In the genomic region with DNA sequence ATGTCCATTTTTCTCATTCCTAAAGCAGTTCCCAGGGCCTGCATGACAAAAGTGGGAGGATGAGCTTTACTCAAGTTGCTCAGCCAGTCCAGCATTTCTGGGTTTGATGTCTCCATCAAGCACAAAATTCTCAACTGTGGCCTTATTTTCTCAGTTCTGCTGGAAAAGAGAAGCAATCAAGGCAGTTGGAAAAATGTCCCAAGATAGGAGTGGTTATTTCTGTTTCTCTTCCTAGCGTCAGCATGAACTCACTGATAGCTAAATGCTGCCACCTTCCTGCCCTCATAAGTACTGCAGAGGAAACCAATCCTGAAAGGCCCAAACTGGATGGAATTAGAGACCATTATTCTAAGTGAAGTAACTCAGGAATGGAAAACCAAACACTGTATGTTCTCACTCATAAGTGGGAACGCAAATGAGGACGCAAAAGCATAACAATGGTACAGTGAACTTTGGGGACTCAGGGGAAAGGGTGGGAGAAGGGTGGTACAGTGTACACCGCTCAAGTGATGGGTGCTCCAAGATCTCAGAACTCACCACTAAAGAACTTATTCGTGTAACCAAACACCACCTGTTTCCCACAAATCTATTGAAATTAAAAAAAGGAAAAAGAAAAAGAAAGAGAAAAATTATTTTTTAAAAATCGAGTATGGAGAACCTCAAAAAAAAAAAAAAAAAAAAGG, we compare ENCODE assay signal across 8 cellular contexts. TPM values are rescaled to one million over a fixed set of nuclear protein-coding genes. Genes with fewer than 3 reads are reported as not detected.
DNase-seq lines count a peak whose midpoint lies in the region; ATAC-seq and TF ChIP-seq lines count a peak whose summit lies in the region.

No MANE protein-coding gene starts in this region.

- 40% methylated on average over 6 of the region's 6 CpGs for WGBS in esophagus muscularis mucosa
- 28 to 35% methylated on average over 6 of the region's 6 CpGs for WGBS in testis, 2 donors

- no peak for TF ChIP-seq POLR2A in esophagus muscularis mucosa (IDR thresholded peaks at IDR 0.05; ENCODE audit: low read depth)
- no peak for TF ChIP-seq POLR2A in testis (IDR thresholded peaks at IDR 0.05)

- TF ChIP-seq CTCF in esophagus muscularis mucosa (IDR thresholded peaks at IDR 0.05), result peak; percentile 90 to 96 (median 95)
- peak; percentile 92 for TF ChIP-seq CTCF in natural killer cell (IDR thresholded peaks at IDR 0.05)
- peak; percentile 86 to 98 (median 97) for TF ChIP-seq CTCF in testis (IDR thresholded peaks at IDR 0.05)

- H3K4me1 Mint-ChIP-seq in natural killer cell, result peaks cover 0 to 4% of the 10 kb centered on the region in 2 donors

- DNase-seq in DMS53 treated with DMSO at 0.1 percent for 48 hours (lab: John Stamatoyannopoulos, UW; ENCODE audit: unreplicated experiment) (peak; percentile 33), HS-5 (ENCODE audit: low read depth) (peak; percentile 53), OCI-M1 (lab: John Stamatoyannopoulos, UW) (peak; percentile 79), esophagus muscularis mucosa (ENCODE audit: extremely low spot score) (no peak), natural killer cell (peak; percentile 32), testis (peak; percentile 82)
- DNase-seq in activated T-cell treated with anti-CD3 and anti-CD28 coated beads, Interleukin-2, amount 50 U/mL, for 1 hour, result peak; percentile 37

- H3K4me1 ChIP-seq in esophagus muscularis mucosa, result peaks cover 19 to 75% (median 63%) of the 10 kb centered on the region in 4 donors
- peaks cover 14% of the 10 kb centered on the region for H3K4me1 ChIP-seq in testis

- no peaks in the 10 kb centered on the region for H3K36me3 Mint-ChIP-seq in natural killer cell

- H3K9me3 Mint-ChIP-seq in natural killer cell, result no peaks in the 10 kb centered on the region

- H3K27me3 ChIP-seq in esophagus muscularis mucosa (no peaks in the 10 kb centered on the region), testis (no peaks in the 10 kb centered on the region)

- peaks cover 0 to 6% of the 10 kb centered on the region in 2 donors for H3K27me3 Mint-ChIP-seq in natural killer cell (ENCODE audit: low read depth in 2 of 2)

- H3K27ac ChIP-seq in esophagus muscularis mucosa (replicated peaks in 1 of 4), result peak overlapping the region; percentile 58 to 74 (median 70)
- peak overlapping the region in 1 of 2 donors; percentile 73 for H3K27ac ChIP-seq in testis

- H3K4me3 ChIP-seq in esophagus muscularis mucosa (peak overlapping the region in 1 of 4 donors; percentile 19), testis (no peak overlapping the region)

- H3K9me3 ChIP-seq in esophagus muscularis mucosa (no peaks in the 10 kb centered on the region), testis (no peaks in the 10 kb centered on the region)

- H3K27ac Mint-ChIP-seq in natural killer cell, result no peak overlapping the region

- TF ChIP-seq EP300 in esophagus muscularis mucosa (IDR thresholded peaks at IDR 0.05), result no peak

- H3K4me3 Mint-ChIP-seq in natural killer cell, result no peak overlapping the region

- ATAC-seq in natural killer cell (peak; percentile 76 to 92 (median 82)), GM21423 (IDR thresholded peaks at IDR 0.05; ENCODE audit: unreplicated experiment) (no peak)

- intact Hi-C loops in esophagus muscularis mucosa (cut with DNase I), result loop anchor here (2.0 to 5.0 kb wide), 2 partner anchors 203 to 287 kb away; no protein-coding TSS in a partner anchor
- intact Hi-C loops in natural killer cell (cut with micrococcal nuclease), result loop anchor here (1.0 to 5.0 kb wide), 2 partner anchors 287 to 1253 kb away; no protein-coding TSS in a partner anchor
- intact Hi-C loops in testis (cut with DNase I; ENCODE audit: low total_unique reads), result loop anchor here (5.0 to 10.0 kb wide), 2 partner anchors 201 to 288 kb away; no protein-coding TSS in a partner anchor

- no peaks in the 10 kb centered on the region for H3K36me3 ChIP-seq in esophagus muscularis mucosa
- H3K36me3 ChIP-seq in testis (ENCODE audit: low read depth, missing control alignments), result no peaks in the 10 kb centered on the region

RNA-seq across cellular contexts. Expression of a gene that starts 29.6 kb away (rescaled TPM):
- total RNA-seq in esophagus muscularis mucosa (not detected), natural killer cell (not detected), testis (not detected)
- polyA plus RNA-seq in testis (ENCODE audit: insufficient read depth, low read depth, low replicate concordance), result not detected

RNA-seq across cellular contexts. Expression of a gene that starts 53.0 kb away (rescaled TPM):
- 1 to 10 TPM; 4.0 to 6.1 (median 4.9) TPM for total RNA-seq in esophagus muscularis mucosa
- not detected for total RNA-seq in natural killer cell
- total RNA-seq in testis, result 1 to 10 TPM in 1 of 2 donors, under 1 TPM in 1; 0.43 to 2.4 TPM
- 2.6 TPM for polyA plus RNA-seq in testis (ENCODE audit: insufficient read depth, low read depth, low replicate concordance)
